In genomic region chr5:128537999-128538248, GRCh38 we compare ENCODE assay signal across 7 cellular contexts. TPM values are rescaled to one million over a fixed set of nuclear protein-coding genes. Genes with fewer than 3 reads are reported as not detected.
DNase-seq lines count a peak whose midpoint lies in the region; ATAC-seq and TF ChIP-seq lines count a peak whose summit lies in the region.

TSS of gene FBN2 (minus strand) at chr5:128538245. CDS start at chr5:128537603, 642 bp downstream.

- H3K9ac ChIP-seq in colonic mucosa (ENCODE audit: low read depth in 2 of 2, low read length in 2 of 2) (no peak within 1 kb of the TSS), mesendoderm (ENCODE audit: low read length) (peak within 1 kb of the TSS; percentile 96)

- WGBS in mesendoderm (ENCODE audit: extremely low coverage, insufficient coverage, low lambda C conversion rate) = no CpG with 5 or more reads among the region's 26 CpGs
- WGBS in thyroid gland, 2 donors = 1 to 3% methylated on average over 26 of the region's 26 CpGs

- DNase-seq in HL-60 (ENCODE audit: low read depth in 1 of 2, low spot score in 1 of 2) (no peak), colonic mucosa (no peak), mesendoderm (no peak), thyroid gland (no peak), NCI-H2227 (lab: John Stamatoyannopoulos, UW; ENCODE audit: unreplicated experiment) (no peak)
- DNase-seq in activated naive CD4-positive, alpha-beta T cell treated with anti-CD3 and anti-CD28 coated beads, Interleukin-2, amount 50 U/mL, for 72 hours (ENCODE audit: low spot score in 2 of 2) = no peak

- no peak within 1 kb of the TSS for H3K27ac Mint-ChIP-seq in activated naive CD4-positive, alpha-beta T cell treated with anti-CD3 and anti-CD28 coated beads, Interleukin-2, amount 50 U/mL, for 72 hours

- peak within 1 kb of the TSS; percentile 55 for H3K4me3 ChIP-seq in HL-60 (replicated peaks; ENCODE audit: insufficient read depth, low read length)
- peak within 1 kb of the TSS; percentile 31 for H3K4me3 ChIP-seq in colonic mucosa
- H3K4me3 ChIP-seq in mesendoderm (ENCODE audit: low read length) = peak within 1 kb of the TSS; percentile 93
- H3K4me3 ChIP-seq in thyroid gland (replicated peaks in 1 of 3) = peak within 1 kb of the TSS in 2 of 3 donors; percentile 23 to 44

- H3K56ac ChIP-seq in mesendoderm (ENCODE audit: low read length) = peak within 1 kb of the TSS; percentile 96

- no peak for ATAC-seq in activated naive CD4-positive, alpha-beta T cell treated with anti-CD3 and anti-CD28 coated beads, Interleukin-2, amount 50 U/mL, for 72 hours
- no peak for ATAC-seq in GM21526 (IDR thresholded peaks at IDR 0.05; ENCODE audit: low FRiP score, unreplicated experiment)

- TF ChIP-seq CTCF in HL-60 (IDR thresholded peaks at IDR 0.05; ENCODE audit: insufficient read depth, low read length) (no peak), colonic mucosa (IDR thresholded peaks at IDR 0.05) (no peak), thyroid gland (IDR thresholded peaks at IDR 0.05) (no peak)

- peaks cover 0 to 10% of the 10 kb centered on the region in 2 donors for H3K36me3 Mint-ChIP-seq in activated naive CD4-positive, alpha-beta T cell treated with anti-CD3 and anti-CD28 coated beads, Interleukin-2, amount 50 U/mL, for 72 hours

- peak within 1 kb of the TSS; percentile 92 for H3K4ac ChIP-seq in mesendoderm (ENCODE audit: low read depth, low read length)

- H3K36me3 ChIP-seq in colonic mucosa (no peaks in the 10 kb centered on the region), mesendoderm (ENCODE audit: control insufficient read depth, insufficient read depth, low read length) (peaks cover 7% of the 10 kb centered on the region), thyroid gland (no peaks in the 10 kb centered on the region)

- peak within 1 kb of the TSS; percentile 95 for H3K23ac ChIP-seq in mesendoderm (ENCODE audit: low read length)

- H3K27me3 ChIP-seq in HL-60 (ENCODE audit: insufficient read depth, poor library complexity, severe bottlenecking) (no peaks in the 10 kb centered on the region), colonic mucosa (peaks cover 36% of the 10 kb centered on the region), mesendoderm (ENCODE audit: insufficient read depth, low read length, poor library complexity) (no peaks in the 10 kb centered on the region), thyroid gland (peaks cover 5% of the 10 kb centered on the region)

- no peak within 1 kb of the TSS for H4K8ac ChIP-seq in mesendoderm (ENCODE audit: low read depth, low read length)

- H3K9me3 Mint-ChIP-seq in activated naive CD4-positive, alpha-beta T cell treated with anti-CD3 and anti-CD28 coated beads, Interleukin-2, amount 50 U/mL, for 72 hours = peaks cover 0 to 3% of the 10 kb centered on the region in 2 donors

- TF ChIP-seq POLR2A in thyroid gland (IDR thresholded peaks at IDR 0.05) = no peak

- peaks cover 8% of the 10 kb centered on the region for H3K79me1 ChIP-seq in mesendoderm (ENCODE audit: low read length)

- H4K5ac ChIP-seq in mesendoderm (ENCODE audit: low read length) = no peak within 1 kb of the TSS

- H3K18ac ChIP-seq in mesendoderm (ENCODE audit: low read length) = peak within 1 kb of the TSS; percentile 91

- peak within 1 kb of the TSS; percentile 81 for H2BK5ac ChIP-seq in mesendoderm (ENCODE audit: low read length)

- H2AK5ac ChIP-seq in mesendoderm (ENCODE audit: low read length) = no peak within 1 kb of the TSS

- no peak within 1 kb of the TSS for H2BK15ac ChIP-seq in mesendoderm (replicated peaks; ENCODE audit: low read depth)

- peaks cover 31% of the 10 kb centered on the region for H3K79me2 ChIP-seq in mesendoderm (ENCODE audit: control insufficient read depth, insufficient read depth, low read length)

- intact Hi-C loops in colonic mucosa (cut with DNase I) = no loop called here
- intact Hi-C loops in thyroid gland (cut with DNase I) = no loop called here

- H3K4me2 ChIP-seq in mesendoderm (ENCODE audit: low read length) = peak within 1 kb of the TSS; percentile 31

- H3K27ac ChIP-seq in HL-60 (replicated peaks) (peak within 1 kb of the TSS; percentile 87), colonic mucosa (no peak within 1 kb of the TSS), mesendoderm (ENCODE audit: low read depth, low read length) (peak within 1 kb of the TSS; percentile 90), thyroid gland (no peak within 1 kb of the TSS)

- H2BK120ac ChIP-seq in mesendoderm (ENCODE audit: low read depth, low read length) = peak within 1 kb of the TSS; percentile 56

- no peaks in the 10 kb centered on the region for H3K4me1 ChIP-seq in colonic mucosa
- peaks cover 2% of the 10 kb centered on the region for H3K4me1 ChIP-seq in mesendoderm (ENCODE audit: control insufficient read depth, low read depth, low read length)
- H3K4me1 ChIP-seq in thyroid gland = peaks cover 6 to 21% of the 10 kb centered on the region in 2 donors

- no peaks in the 10 kb centered on the region for H3K9me3 ChIP-seq in colonic mucosa
- no peaks in the 10 kb centered on the region for H3K9me3 ChIP-seq in thyroid gland

RNA-seq across cellular contexts. Expression of gene FBN2, which starts in this region (rescaled TPM):
- total RNA-seq in colonic mucosa (1 to 10 TPM; 1.8 to 1.9 TPM), thyroid gland (1 to 10 TPM; 1.0 to 3.9 (median 2.5) TPM)
- polyA plus RNA-seq in mesendoderm (2013, experiment 1 of 2) = 11.6 TPM
- polyA plus RNA-seq in mesendoderm (2013, experiment 2 of 2) = 10.1 TPM
- under 1 TPM in 1 of 2 donors, not detected in 1; 0.09 TPM for total RNA-seq in activated naive CD4-positive, alpha-beta T cell treated with anti-CD3 and anti-CD28 coated beads, Interleukin-2, amount 50 U/mL, for 72 hours

Comparison
In these comparisons a context has a peak if more than half of its experiments do, and no peak if none do; other contexts are left out.
1. H3K27ac ChIP-seq: peak in HL-60 (single experiment) and mesendoderm (single experiment); none in colonic mucosa (single experiment) and thyroid gland (0 of 3).
2. H3K4me3 ChIP-seq: peak in every context shown above with its lines; median percentile 93 in mesendoderm; 55 in HL-60; 34 in thyroid gland; 31 in colonic mucosa.